Comparison of ENCODE assay signal across 15 cellular contexts in genomic region chr4:42906906-42907774, GRCh38. TPM values are rescaled to one million over a fixed set of nuclear protein-coding genes. Genes with fewer than 3 reads are reported as not detected.
DNase-seq lines count a peak whose midpoint lies in the region; ATAC-seq and TF ChIP-seq lines count a peak whose summit lies in the region.
"Had no signal": no experiment of that assay in that cellular context is flagged by ENCODE, and none has a peak within 500 bp of the region (broad histone marks: within the 10 kb centered on the region; RNA-seq: fewer than 3 reads in every experiment).

No MANE protein-coding gene starts in this region.

- no peaks in the 10 kb centered on the region for H3K36me3 ChIP-seq in MG63
- H3K36me3 ChIP-seq: esophagus squamous epithelium had no signal

- H3K4me3 ChIP-seq in MG63: no peak overlapping the region
- H3K4me3 ChIP-seq: hepatocyte, lung had no signal

- no peak for TF ChIP-seq CTCF in GM10266 (IDR thresholded peaks at IDR 0.05; ENCODE audit: control insufficient read depth, insufficient read depth, low read depth, missing control alignments)

- H3K9me3 ChIP-seq in MG63: no peaks in the 10 kb centered on the region
- H3K9me3 ChIP-seq: esophagus squamous epithelium had no signal

- H3K27me3 ChIP-seq in MG63: no peaks in the 10 kb centered on the region
- H3K27me3 ChIP-seq: esophagus squamous epithelium, hepatocyte had no signal

- ATAC-seq in GM18517 (IDR thresholded peaks at IDR 0.05; ENCODE audit: unreplicated experiment): no peak
- ATAC-seq in GM21528 (IDR thresholded peaks at IDR 0.05; ENCODE audit: low FRiP score, unreplicated experiment): no peak

- DNase-seq in COR-L47 (lab: John Stamatoyannopoulos, UW): peak; percentile 43
- DNase-seq in MG63: peak; percentile 57
- DNase-seq in astrocyte of the hippocampus (ENCODE audit: low read depth, low spot score): peak; percentile 7
- DNase-seq in mucosa of gallbladder (ENCODE audit: low spot score): peak; percentile 11
- no peak for DNase-seq in GM10266 (ENCODE audit: extremely low spot score)
- DNase-seq in DMS153 (lab: John Stamatoyannopoulos, UW): no peak
- DNase-seq: activated CD4-positive, alpha-beta T cell treated with anti-CD3 and anti-CD28 coated beads, Interleukin-2, amount 50 U/mL, for 1 hour; esophagus squamous epithelium; NCI-H1048 had no signal

RNA-seq across cellular contexts. Expression of gene GRXCR1, which starts 14.6 kb away (rescaled TPM):
- total RNA-seq in MG63 (2014; rRNA removed; shearing (Covaris generic); ENCODE audit: low replicate concordance): 0.81 TPM in 1 of 2 replicates, not detected in the other
- not detected for total RNA-seq in mucosa of gallbladder
- total RNA-seq: esophagus squamous epithelium, hepatocyte, lung, NCI-H460, temporal lobe had no signal

Comparison
In these comparisons a context has a peak if more than half of its experiments do, and no peak if none do; other contexts are left out.
1. DNase-seq: peak in COR-L47 (single experiment), MG63 (single experiment), astrocyte of the hippocampus (single experiment) and mucosa of gallbladder (single experiment); none in GM10266 (single experiment) and DMS153 (single experiment).